In the genomic region with DNA sequence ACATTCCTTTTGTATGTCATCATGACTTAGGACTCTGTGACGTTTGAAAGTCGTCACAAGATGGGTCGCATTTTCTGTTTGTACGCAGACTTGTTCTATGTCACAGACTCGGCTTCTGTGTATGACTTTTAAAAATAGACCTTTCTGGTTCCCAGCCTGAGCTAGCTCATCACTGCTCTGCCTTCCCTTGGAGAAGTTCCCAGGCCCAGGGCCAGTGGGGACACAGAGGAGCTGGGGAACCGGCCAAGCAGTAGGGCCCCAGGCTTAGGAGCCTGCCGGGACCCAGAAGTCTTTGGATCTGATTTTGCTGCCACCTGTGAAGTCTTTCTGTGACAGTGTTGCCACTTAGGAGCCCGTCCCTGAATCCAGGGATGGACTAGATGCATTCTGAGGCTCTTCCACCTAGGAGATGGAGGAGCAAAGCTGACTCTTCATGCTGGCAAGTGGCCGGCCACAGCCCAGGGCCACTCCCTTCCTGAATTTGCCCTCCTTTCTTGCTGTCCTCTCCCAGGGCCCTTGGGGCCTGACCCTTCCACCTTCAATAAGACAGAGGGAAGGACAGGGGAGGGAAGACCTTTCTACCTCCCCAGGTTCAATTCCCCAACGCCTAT, we compare ENCODE assay signal across 1 cellular context.
TF ChIP-seq lines count a peak whose summit lies in the region.

No MANE protein-coding gene starts in this region.

TF ChIP-seq in HepG2, 621 proteins besides CTCF, POLR2A, EP300 and RAD21:
- TF ChIP-seq TBX2 (CRISPR knock-in tag; IDR thresholded peaks at IDR 0.05; ENCODE audit: borderline replicate concordance) (no peak), MIER3 (CRISPR knock-in tag; IDR thresholded peaks at IDR 0.05; ENCODE audit: borderline replicate concordance) (no peak), CREB1 (IDR thresholded peaks at IDR 0.05) (peak; percentile 47; the same call in 1 of the 2 replicates), CREB1 (CRISPR knock-in tag; IDR thresholded peaks at IDR 0.05) (no peak), ZNF264 (CRISPR knock-in tag; IDR thresholded peaks at IDR 0.05) (no peak)
- TF ChIP-seq, protein P1, sequence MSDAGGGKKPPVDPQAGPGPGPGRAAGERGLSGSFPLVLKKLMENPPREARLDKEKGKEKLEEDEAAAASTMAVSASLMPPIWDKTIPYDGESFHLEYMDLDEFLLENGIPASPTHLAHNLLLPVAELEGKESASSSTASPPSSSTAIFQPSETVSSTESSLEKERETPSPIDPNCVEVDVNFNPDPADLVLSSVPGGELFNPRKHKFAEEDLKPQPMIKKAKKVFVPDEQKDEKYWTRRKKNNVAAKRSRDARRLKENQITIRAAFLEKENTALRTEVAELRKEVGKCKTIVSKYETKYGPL (CRISPR knock-in tag; IDR thresholded peaks at IDR 0.05): no peak
